8 cellular contexts compared by ENCODE assay signal in genomic region chr6:109073344-109074235, GRCh38. TPM values are rescaled to one million over a fixed set of nuclear protein-coding genes. Genes with fewer than 3 reads are reported as not detected.
A peak's percentile ranks its signal among the peaks of the same experiment; 100 is the strongest.
DNase-seq lines count a peak whose midpoint lies in the region; ATAC-seq and TF ChIP-seq lines count a peak whose summit lies in the region.

No MANE protein-coding gene starts in this region.

- H3K9me3 ChIP-seq in CD8-positive, alpha-beta memory T cell (ENCODE audit: low read length), result no peaks in the 10 kb centered on the region
- H3K9me3 ChIP-seq in neutrophil, result no peaks in the 10 kb centered on the region

- no peaks in the 10 kb centered on the region for H3K36me3 Mint-ChIP-seq in CD8-positive, alpha-beta memory T cell
- no peaks in the 10 kb centered on the region for H3K36me3 Mint-ChIP-seq in activated CD8-positive, alpha-beta T cell treated with anti-CD3 and anti-CD28 coated beads, Interleukin-2, amount 10 ng/mL, durations not matched to agents 7 days and 5 days (ENCODE audit: low read depth)

- POLR2A ChIA-PET in CD8-positive, alpha-beta memory T cell (lab: Charles Lee), result interaction anchor here (0.9 to 1.8 kb wide), 3 partner anchors 63 to 514 kb away, joined by 3 to 5 read pairs (median 4); no protein-coding TSS in a partner anchor
- POLR2A ChIA-PET in activated CD8-positive, alpha-beta T cell treated with anti-CD3 and anti-CD28 coated beads, Interleukin-2, amount 10 ng/mL, durations not matched to agents 7 days and 5 days (lab: Charles Lee), result interaction anchor here (0.9 kb wide), 1 partner anchor 21 kb away, joined by 4 read pairs; the partner anchor contains the start of gene SESN1

- CTCF ChIA-PET in CD8-positive, alpha-beta memory T cell (lab: Charles Lee), result interaction anchor here (0.8 to 5.5 kb wide), 36 partner anchors 8 to 532 kb away, joined by 3 to 46 read pairs (median 4); partner anchors contain the start of genes CEP57L1 and SESN1
- CTCF ChIA-PET in activated CD8-positive, alpha-beta T cell treated with anti-CD3 and anti-CD28 coated beads, Interleukin-2, amount 10 ng/mL, durations not matched to agents 7 days and 5 days (lab: Charles Lee), result interaction anchor here (0.8 to 5.8 kb wide), 52 partner anchors 8 to 549 kb away, joined by 3 to 99 read pairs (median 6); partner anchors contain the start of genes CEP57L1 and SESN1

- H3K27ac Mint-ChIP-seq in CD8-positive, alpha-beta memory T cell, result peak overlapping the region in 7 of 8 donors; percentile 3 to 77 (median 37)
- H3K27ac Mint-ChIP-seq in activated CD8-positive, alpha-beta T cell treated with anti-CD3 and anti-CD28 coated beads, Interleukin-2, amount 10 ng/mL, durations not matched to agents 7 days and 5 days, result no peak overlapping the region

- TF ChIP-seq CTCF in fibroblast of pulmonary artery (IDR thresholded peaks at IDR 0.05; ENCODE audit: low read length, missing control alignments) (peak; percentile 68), neutrophil (IDR thresholded peaks at IDR 0.05) (peak; percentile 69)

- ATAC-seq in activated CD8-positive, alpha-beta T cell treated with anti-CD3 and anti-CD28 coated beads, Interleukin-2, amount 10 ng/mL, durations not matched to agents 7 days and 5 days, result peak; percentile 68
- ATAC-seq in GM18498 (IDR thresholded peaks at IDR 0.05; ENCODE audit: unreplicated experiment) (no peak), HG02759 (IDR thresholded peaks at IDR 0.05; ENCODE audit: unreplicated experiment) (no peak)

- H3K27me3 Mint-ChIP-seq in CD8-positive, alpha-beta memory T cell, result no peaks in the 10 kb centered on the region
- H3K27me3 Mint-ChIP-seq in activated CD8-positive, alpha-beta T cell treated with anti-CD3 and anti-CD28 coated beads, Interleukin-2, amount 10 ng/mL, durations not matched to agents 7 days and 5 days (ENCODE audit: low read depth), result no peaks in the 10 kb centered on the region

- peak overlapping the region; percentile 28 to 62 (median 39) for H3K4me3 Mint-ChIP-seq in CD8-positive, alpha-beta memory T cell
- H3K4me3 Mint-ChIP-seq in activated CD8-positive, alpha-beta T cell treated with anti-CD3 and anti-CD28 coated beads, Interleukin-2, amount 10 ng/mL, durations not matched to agents 7 days and 5 days, result no peak overlapping the region

- H3K9me3 Mint-ChIP-seq in CD8-positive, alpha-beta memory T cell, result no peaks in the 10 kb centered on the region
- no peaks in the 10 kb centered on the region for H3K9me3 Mint-ChIP-seq in activated CD8-positive, alpha-beta T cell treated with anti-CD3 and anti-CD28 coated beads, Interleukin-2, amount 10 ng/mL, durations not matched to agents 7 days and 5 days (ENCODE audit: insufficient read depth)

- H3K4me1 Mint-ChIP-seq in CD8-positive, alpha-beta memory T cell, result peaks cover 52 to 62% (median 57%) of the 10 kb centered on the region in 3 donors
- H3K4me1 Mint-ChIP-seq in activated CD8-positive, alpha-beta T cell treated with anti-CD3 and anti-CD28 coated beads, Interleukin-2, amount 10 ng/mL, durations not matched to agents 7 days and 5 days (ENCODE audit: low read depth), result peaks cover 27% of the 10 kb centered on the region

- peak overlapping the region; percentile 14 for H3K4me3 ChIP-seq in CD8-positive, alpha-beta memory T cell (ENCODE audit: low read length)
- H3K4me3 ChIP-seq in fibroblast of pulmonary artery (replicated peaks; ENCODE audit: low read depth, low read length), result no peak overlapping the region
- H3K4me3 ChIP-seq in neutrophil (ENCODE audit: low read depth in 1 of 2, low read length in 1 of 2), result no peak overlapping the region

- H3K27me3 ChIP-seq in CD8-positive, alpha-beta memory T cell (ENCODE audit: insufficient read depth, low read length, poor library complexity, severe bottlenecking), result no peaks in the 10 kb centered on the region
- H3K27me3 ChIP-seq in neutrophil, result no peaks in the 10 kb centered on the region

- H3K4me1 ChIP-seq in CD8-positive, alpha-beta memory T cell (ENCODE audit: insufficient read depth, low read length), result peaks cover 26% of the 10 kb centered on the region
- H3K4me1 ChIP-seq in neutrophil (ENCODE audit: control insufficient read depth in 1 of 2, insufficient read depth in 1 of 2, low read depth in 1 of 2, low read length in 1 of 2), result peaks cover 7 to 13% of the 10 kb centered on the region in 2 experiments

- peak; percentile 12 to 68 (median 62) for DNase-seq in CD8-positive, alpha-beta memory T cell
- DNase-seq in HCEC 1CT (peak; percentile 49), NCI-H748 (lab: John Stamatoyannopoulos, UW; ENCODE audit: unreplicated experiment) (peak; percentile 76), fibroblast of pulmonary artery (ENCODE audit: low read depth) (peak; percentile 88)
- peak; percentile 74 for DNase-seq in activated CD8-positive, alpha-beta T cell treated with anti-CD3 and anti-CD28 coated beads, Interleukin-2, amount 10 ng/mL, durations not matched to agents 7 days and 5 days

- H3K27ac ChIP-seq in CD8-positive, alpha-beta memory T cell (ENCODE audit: low read depth, low read length), result no peak overlapping the region
- no peak overlapping the region for H3K27ac ChIP-seq in neutrophil

- no peaks in the 10 kb centered on the region for H3K36me3 ChIP-seq in CD8-positive, alpha-beta memory T cell (ENCODE audit: insufficient read depth, low read length)
- no peaks in the 10 kb centered on the region for H3K36me3 ChIP-seq in neutrophil

RNA-seq across cellular contexts. Expression of gene SESN1, which starts 21.1 kb away (rescaled TPM):
- 10 to 100 TPM; 20.2 to 22.0 TPM for total RNA-seq in CD8-positive, alpha-beta memory T cell
- polyA plus RNA-seq in CD8-positive, alpha-beta memory T cell, result 39.2 TPM
- 10 to 100 TPM; 23.1 to 24.5 TPM for total RNA-seq in activated CD8-positive, alpha-beta T cell treated with anti-CD3 and anti-CD28 coated beads, Interleukin-2, amount 10 ng/mL, durations not matched to agents 7 days and 5 days

RNA-seq across cellular contexts. Expression of gene CEP57L1, which starts 21.7 kb away (rescaled TPM):
- 10 to 100 TPM; 18.6 to 19.1 TPM for total RNA-seq in CD8-positive, alpha-beta memory T cell
- polyA plus RNA-seq in CD8-positive, alpha-beta memory T cell, result 7.8 TPM
- total RNA-seq in activated CD8-positive, alpha-beta T cell treated with anti-CD3 and anti-CD28 coated beads, Interleukin-2, amount 10 ng/mL, durations not matched to agents 7 days and 5 days, result 10 to 100 TPM; 25.2 to 25.3 TPM
